27 cellular contexts compared by ENCODE assay signal in genomic region chr3:47603332-47603731, GRCh38. TPM values are rescaled to one million over a fixed set of nuclear protein-coding genes. Genes with fewer than 3 reads are reported as not detected.
"Had no signal": no experiment of that assay in that cellular context is flagged by ENCODE, and none has a peak within 500 bp of the region (broad histone marks: within the 10 kb centered on the region; RNA-seq: fewer than 3 reads in every experiment).

No MANE protein-coding gene starts in this region.

- ATAC-seq: effector memory CD8-positive, alpha-beta T cell; heart right ventricle; left lobe of liver; naive thymus-derived CD8-positive, alpha-beta T cell had no signal

- H3K4me3 ChIP-seq: esophagus squamous epithelium, heart right ventricle, prostate gland, right atrium auricular region, sigmoid colon, thoracic aorta, tibial nerve, upper lobe of left lung had no signal

- H3K9me3 Mint-ChIP-seq: effector memory CD8-positive, alpha-beta T cell; immature natural killer cell; naive thymus-derived CD8-positive, alpha-beta T cell; nephron progenitor cell; stimulated activated naive B cell treated with anti-CD40 and anti-IgM and Interleukin-4, amounts not matched to agents 10 μg/mL and 1 μg/mL and 100 μg/mL, for 72 hours; stimulated activated naive CD8-positive, alpha-beta T cell treated with anti-CD3 and anti-CD28 coated beads, Interleukin-15, Interleukin-2, amounts not matched to agents 100 ng/mL and 50 ng/mL, for 24 hours had no signal

- H3K27me3 Mint-ChIP-seq: effector memory CD8-positive, alpha-beta T cell; naive thymus-derived CD8-positive, alpha-beta T cell; stimulated activated naive B cell treated with anti-CD40 and anti-IgM and Interleukin-4, amounts not matched to agents 10 μg/mL and 1 μg/mL and 100 μg/mL, for 72 hours; stimulated activated naive CD8-positive, alpha-beta T cell treated with anti-CD3 and anti-CD28 coated beads, Interleukin-15, Interleukin-2, amounts not matched to agents 100 ng/mL and 50 ng/mL, for 24 hours had no signal

- H3K4me3 Mint-ChIP-seq: effector memory CD8-positive, alpha-beta T cell; immature natural killer cell; naive thymus-derived CD8-positive, alpha-beta T cell; nephron progenitor cell; stimulated activated naive B cell treated with anti-CD40 and anti-IgM and Interleukin-4, amounts not matched to agents 10 μg/mL and 1 μg/mL and 100 μg/mL, for 72 hours; stimulated activated naive CD8-positive, alpha-beta T cell treated with anti-CD3 and anti-CD28 coated beads, Interleukin-15, Interleukin-2, amounts not matched to agents 100 ng/mL and 50 ng/mL, for 24 hours had no signal

- H3K4me1 ChIP-seq: esophagus squamous epithelium, prostate gland, right atrium auricular region, tibial nerve, upper lobe of left lung had no signal

- DNase-seq: cortex of kidney; effector memory CD8-positive, alpha-beta T cell; erythroblast; esophagus squamous epithelium; foreskin melanocyte; glutamatergic neuron; heart right ventricle; hypothalamus; immature natural killer cell; islet precursor cell; kidney glomerular epithelial cell; mesendoderm; midbrain; naive thymus-derived CD8-positive, alpha-beta T cell; nephron progenitor cell; nucleus accumbens; sigmoid colon; stimulated activated CD4-positive, alpha-beta T cell treated with anti-CD3 and anti-CD28 coated beads, Interleukin-2, amount 100 ng/mL, for 24 hours; stimulated activated CD4-positive, alpha-beta T cell treated with anti-CD3 and anti-CD28 coated beads, Interleukin-4, amount 100 ng/mL, for 4 hours; stimulated activated naive B cell treated with anti-CD40 and anti-IgM and Interleukin-4, amounts not matched to agents 10 μg/mL and 1 μg/mL and 100 μg/mL, for 72 hours; upper lobe of left lung had no signal

- H3K4me1 Mint-ChIP-seq: nephron progenitor cell; stimulated activated naive B cell treated with anti-CD40 and anti-IgM and Interleukin-4, amounts not matched to agents 10 μg/mL and 1 μg/mL and 100 μg/mL, for 72 hours had no signal

- H3K27ac Mint-ChIP-seq: stimulated activated naive B cell treated with anti-CD40 and anti-IgM and Interleukin-4, amounts not matched to agents 10 μg/mL and 1 μg/mL and 100 μg/mL, for 72 hours; stimulated activated naive CD8-positive, alpha-beta T cell treated with anti-CD3 and anti-CD28 coated beads, Interleukin-15, Interleukin-2, amounts not matched to agents 100 ng/mL and 50 ng/mL, for 24 hours had no signal

- H3K36me3 ChIP-seq: prostate gland had no signal

- H3K9me3 ChIP-seq: esophagus squamous epithelium, heart right ventricle, prostate gland, right atrium auricular region, sigmoid colon, thoracic aorta, tibial nerve, upper lobe of left lung had no signal

- H3K27ac ChIP-seq: esophagus squamous epithelium, heart right ventricle, prostate gland, right atrium auricular region, sigmoid colon, thoracic aorta, tibial nerve, upper lobe of left lung had no signal

- H3K27me3 ChIP-seq: esophagus squamous epithelium, heart right ventricle, right atrium auricular region, sigmoid colon, tibial nerve, upper lobe of left lung had no signal

RNA-seq across cellular contexts. Expression of gene CSPG5, which starts 24.7 kb away (rescaled TPM):
- polyA plus RNA-seq: immature natural killer cell had no signal
